Comparison of ENCODE assay signal across 1 cellular context in the genomic region with DNA sequence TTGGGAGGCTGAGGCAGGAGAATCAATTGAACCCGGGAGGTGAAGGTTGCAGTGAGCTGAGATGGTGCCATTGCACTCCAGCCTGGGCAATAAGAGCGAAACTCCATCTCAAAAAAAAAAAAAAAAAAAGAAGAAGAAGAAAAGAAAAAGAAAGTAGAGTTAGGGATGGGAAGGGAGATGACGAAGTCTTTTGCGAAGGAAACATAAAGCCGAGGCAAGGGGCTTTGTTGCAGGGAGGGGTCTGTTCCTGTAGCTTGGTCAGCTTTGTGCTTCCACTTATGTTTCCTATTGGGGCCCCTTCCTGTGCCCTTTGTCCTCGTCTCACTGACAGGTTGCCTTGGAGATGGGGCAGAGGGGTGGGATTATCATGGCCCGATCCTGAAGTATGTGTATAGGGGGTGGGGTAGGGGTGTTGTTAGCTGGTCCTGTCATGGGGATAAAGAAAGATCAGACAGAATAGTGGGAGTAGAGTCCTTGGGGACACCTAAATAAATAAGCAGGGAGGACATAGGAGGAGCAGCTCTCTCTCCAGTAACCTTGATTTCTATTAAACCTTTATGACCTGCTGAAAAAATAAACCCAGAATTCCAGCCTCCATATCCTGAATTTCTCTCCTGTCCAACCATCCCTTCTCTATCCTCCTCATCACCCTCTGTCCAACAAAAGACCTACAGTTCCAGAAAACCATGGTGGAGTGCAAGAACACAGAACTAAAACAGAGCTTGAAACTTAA.
A peak's percentile ranks its signal among the peaks of the same experiment; 100 is the strongest.
TF ChIP-seq lines count a peak whose summit lies in the region.

No MANE protein-coding gene starts in this region.

TF ChIP-seq in HepG2, 621 proteins besides CTCF, POLR2A, EP300 and RAD21 (continued from another document and continues in another):
- TF ChIP-seq, protein P1, sequence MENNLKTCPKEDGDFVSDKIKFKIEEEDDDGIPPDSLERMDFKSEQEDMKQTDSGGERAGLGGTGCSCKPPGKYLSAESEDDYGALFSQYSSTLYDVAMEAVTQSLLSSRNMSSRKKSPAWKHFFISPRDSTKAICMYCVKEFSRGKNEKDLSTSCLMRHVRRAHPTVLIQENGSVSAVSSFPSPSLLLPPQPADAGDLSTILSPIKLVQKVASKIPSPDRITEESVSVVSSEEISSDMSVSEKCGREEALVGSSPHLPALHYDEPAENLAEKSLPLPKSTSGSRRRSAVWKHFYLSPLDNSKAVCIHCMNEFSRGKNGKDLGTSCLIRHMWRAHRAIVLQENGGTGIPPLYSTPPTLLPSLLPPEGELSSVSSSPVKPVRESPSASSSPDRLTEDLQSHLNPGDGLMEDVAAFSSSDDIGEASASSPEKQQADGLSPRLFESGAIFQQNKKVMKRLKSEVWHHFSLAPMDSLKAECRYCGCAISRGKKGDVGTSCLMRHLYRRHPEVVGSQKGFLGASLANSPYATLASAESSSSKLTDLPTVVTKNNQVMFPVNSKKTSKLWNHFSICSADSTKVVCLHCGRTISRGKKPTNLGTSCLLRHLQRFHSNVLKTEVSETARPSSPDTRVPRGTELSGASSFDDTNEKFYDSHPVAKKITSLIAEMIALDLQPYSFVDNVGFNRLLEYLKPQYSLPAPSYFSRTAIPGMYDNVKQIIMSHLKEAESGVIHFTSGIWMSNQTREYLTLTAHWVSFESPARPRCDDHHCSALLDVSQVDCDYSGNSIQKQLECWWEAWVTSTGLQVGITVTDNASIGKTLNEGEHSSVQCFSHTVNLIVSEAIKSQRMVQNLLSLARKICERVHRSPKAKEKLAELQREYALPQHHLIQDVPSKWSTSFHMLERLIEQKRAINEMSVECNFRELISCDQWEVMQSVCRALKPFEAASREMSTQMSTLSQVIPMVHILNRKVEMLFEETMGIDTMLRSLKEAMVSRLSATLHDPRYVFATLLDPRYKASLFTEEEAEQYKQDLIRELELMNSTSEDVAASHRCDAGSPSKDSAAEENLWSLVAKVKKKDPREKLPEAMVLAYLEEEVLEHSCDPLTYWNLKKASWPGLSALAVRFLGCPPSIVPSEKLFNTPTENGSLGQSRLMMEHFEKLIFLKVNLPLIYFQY (CRISPR knock-in tag; IDR thresholded peaks at IDR 0.05; ENCODE audit: borderline replicate concordance) = no peak
- no peak for TF ChIP-seq SMARCE1 (IDR thresholded peaks at IDR 0.05; ENCODE audit: borderline replicate concordance)
- no peak for TF ChIP-seq ZSCAN30 (CRISPR knock-in tag; IDR thresholded peaks at IDR 0.05)
- no peak for TF ChIP-seq NFIB (CRISPR knock-in tag; IDR thresholded peaks at IDR 0.05; ENCODE audit: borderline replicate concordance)
- no peak for TF ChIP-seq SMAD1 (CRISPR knock-in tag; IDR thresholded peaks at IDR 0.05; ENCODE audit: borderline replicate concordance, low read depth)
- peak; percentile 53 for TF ChIP-seq ZNF335 (CRISPR knock-in tag; IDR thresholded peaks at IDR 0.05)
- no peak for TF ChIP-seq TSC22D2 (CRISPR knock-in tag; IDR thresholded peaks at IDR 0.05; ENCODE audit: borderline replicate concordance)
- no peak for TF ChIP-seq ZNF343 (CRISPR knock-in tag; IDR thresholded peaks at IDR 0.05)
- peak; percentile 70 for TF ChIP-seq MAZ (IDR thresholded peaks at IDR 0.05; ENCODE audit: borderline replicate concordance, low read depth, low read length)
- no peak for TF ChIP-seq MAZ (CRISPR knock-in tag; IDR thresholded peaks at IDR 0.05; ENCODE audit: low read depth)
- TF ChIP-seq, protein P2, sequence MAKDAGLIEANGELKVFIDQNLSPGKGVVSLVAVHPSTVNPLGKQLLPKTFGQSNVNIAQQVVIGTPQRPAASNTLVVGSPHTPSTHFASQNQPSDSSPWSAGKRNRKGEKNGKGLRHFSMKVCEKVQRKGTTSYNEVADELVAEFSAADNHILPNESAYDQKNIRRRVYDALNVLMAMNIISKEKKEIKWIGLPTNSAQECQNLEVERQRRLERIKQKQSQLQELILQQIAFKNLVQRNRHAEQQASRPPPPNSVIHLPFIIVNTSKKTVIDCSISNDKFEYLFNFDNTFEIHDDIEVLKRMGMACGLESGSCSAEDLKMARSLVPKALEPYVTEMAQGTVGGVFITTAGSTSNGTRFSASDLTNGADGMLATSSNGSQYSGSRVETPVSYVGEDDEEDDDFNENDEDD (CRISPR knock-in tag; IDR thresholded peaks at IDR 0.05; ENCODE audit: borderline replicate concordance) = peak; percentile 42; the same call in 1 of the 2 replicates
- no peak for TF ChIP-seq SRSF4 (IDR thresholded peaks at IDR 0.05; ENCODE audit: low read depth, low read length, poor library complexity, severe bottlenecking)
- TF ChIP-seq AHR (CRISPR knock-in tag; IDR thresholded peaks at IDR 0.05) = no peak; the same call in 1 of the 2 replicates
- TF ChIP-seq, protein P3, sequence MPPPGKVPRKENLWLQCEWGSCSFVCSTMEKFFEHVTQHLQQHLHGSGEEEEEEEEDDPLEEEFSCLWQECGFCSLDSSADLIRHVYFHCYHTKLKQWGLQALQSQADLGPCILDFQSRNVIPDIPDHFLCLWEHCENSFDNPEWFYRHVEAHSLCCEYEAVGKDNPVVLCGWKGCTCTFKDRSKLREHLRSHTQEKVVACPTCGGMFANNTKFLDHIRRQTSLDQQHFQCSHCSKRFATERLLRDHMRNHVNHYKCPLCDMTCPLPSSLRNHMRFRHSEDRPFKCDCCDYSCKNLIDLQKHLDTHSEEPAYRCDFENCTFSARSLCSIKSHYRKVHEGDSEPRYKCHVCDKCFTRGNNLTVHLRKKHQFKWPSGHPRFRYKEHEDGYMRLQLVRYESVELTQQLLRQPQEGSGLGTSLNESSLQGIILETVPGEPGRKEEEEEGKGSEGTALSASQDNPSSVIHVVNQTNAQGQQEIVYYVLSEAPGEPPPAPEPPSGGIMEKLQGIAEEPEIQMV (CRISPR knock-in tag; IDR thresholded peaks at IDR 0.05; ENCODE audit: low read depth) = no peak
- TF ChIP-seq ZNF782 (CRISPR knock-in tag; IDR thresholded peaks at IDR 0.05; ENCODE audit: borderline replicate concordance) = no peak
- TF ChIP-seq HIVEP1 (CRISPR knock-in tag; IDR thresholded peaks at IDR 0.05) = no peak
- no peak for TF ChIP-seq ZNF563 (CRISPR knock-in tag; IDR thresholded peaks at IDR 0.05)
- TF ChIP-seq NCOR1 (IDR thresholded peaks at IDR 0.05; ENCODE audit: borderline replicate concordance, low read length) = peak; percentile 88
- TF ChIP-seq MZF1 (CRISPR knock-in tag; IDR thresholded peaks at IDR 0.05; ENCODE audit: borderline replicate concordance) = no peak
- no peak for TF ChIP-seq CENPX (CRISPR knock-in tag; IDR thresholded peaks at IDR 0.05)
- TF ChIP-seq KAT8 (CRISPR knock-in tag; IDR thresholded peaks at IDR 0.05) = no peak; the same call in 1 of the 2 replicates
- 0 out of 2 replicates have a peak, but pooled peaks have one; percentile 3 for TF ChIP-seq ZNF543 (CRISPR knock-in tag; IDR thresholded peaks at IDR 0.05)
- no peak for TF ChIP-seq ZNF619 (CRISPR knock-in tag; IDR thresholded peaks at IDR 0.05)
- TF ChIP-seq ISX (CRISPR knock-in tag; conservative IDR thresholded peaks at IDR 0.05) = no peak
- TF ChIP-seq SETDB1 (CRISPR knock-in tag; IDR thresholded peaks at IDR 0.05; ENCODE audit: borderline replicate concordance) = no peak
- no peak for TF ChIP-seq SMAD3 (CRISPR knock-in tag; IDR thresholded peaks at IDR 0.05)
- no peak for TF ChIP-seq SMAD9 (CRISPR knock-in tag; IDR thresholded peaks at IDR 0.05)
- TF ChIP-seq ATM (IDR thresholded peaks at IDR 0.05; ENCODE audit: borderline replicate concordance) = no peak
- TF ChIP-seq ZNF296 (CRISPR knock-in tag; conservative IDR thresholded peaks at IDR 0.05) = no peak
- TF ChIP-seq ZNF234 (CRISPR knock-in tag; conservative IDR thresholded peaks at IDR 0.05) = no peak
- TF ChIP-seq KMT2A (CRISPR knock-in tag; IDR thresholded peaks at IDR 0.05) = no peak; the same call in 1 of the 2 replicates
- TF ChIP-seq, protein P4, sequence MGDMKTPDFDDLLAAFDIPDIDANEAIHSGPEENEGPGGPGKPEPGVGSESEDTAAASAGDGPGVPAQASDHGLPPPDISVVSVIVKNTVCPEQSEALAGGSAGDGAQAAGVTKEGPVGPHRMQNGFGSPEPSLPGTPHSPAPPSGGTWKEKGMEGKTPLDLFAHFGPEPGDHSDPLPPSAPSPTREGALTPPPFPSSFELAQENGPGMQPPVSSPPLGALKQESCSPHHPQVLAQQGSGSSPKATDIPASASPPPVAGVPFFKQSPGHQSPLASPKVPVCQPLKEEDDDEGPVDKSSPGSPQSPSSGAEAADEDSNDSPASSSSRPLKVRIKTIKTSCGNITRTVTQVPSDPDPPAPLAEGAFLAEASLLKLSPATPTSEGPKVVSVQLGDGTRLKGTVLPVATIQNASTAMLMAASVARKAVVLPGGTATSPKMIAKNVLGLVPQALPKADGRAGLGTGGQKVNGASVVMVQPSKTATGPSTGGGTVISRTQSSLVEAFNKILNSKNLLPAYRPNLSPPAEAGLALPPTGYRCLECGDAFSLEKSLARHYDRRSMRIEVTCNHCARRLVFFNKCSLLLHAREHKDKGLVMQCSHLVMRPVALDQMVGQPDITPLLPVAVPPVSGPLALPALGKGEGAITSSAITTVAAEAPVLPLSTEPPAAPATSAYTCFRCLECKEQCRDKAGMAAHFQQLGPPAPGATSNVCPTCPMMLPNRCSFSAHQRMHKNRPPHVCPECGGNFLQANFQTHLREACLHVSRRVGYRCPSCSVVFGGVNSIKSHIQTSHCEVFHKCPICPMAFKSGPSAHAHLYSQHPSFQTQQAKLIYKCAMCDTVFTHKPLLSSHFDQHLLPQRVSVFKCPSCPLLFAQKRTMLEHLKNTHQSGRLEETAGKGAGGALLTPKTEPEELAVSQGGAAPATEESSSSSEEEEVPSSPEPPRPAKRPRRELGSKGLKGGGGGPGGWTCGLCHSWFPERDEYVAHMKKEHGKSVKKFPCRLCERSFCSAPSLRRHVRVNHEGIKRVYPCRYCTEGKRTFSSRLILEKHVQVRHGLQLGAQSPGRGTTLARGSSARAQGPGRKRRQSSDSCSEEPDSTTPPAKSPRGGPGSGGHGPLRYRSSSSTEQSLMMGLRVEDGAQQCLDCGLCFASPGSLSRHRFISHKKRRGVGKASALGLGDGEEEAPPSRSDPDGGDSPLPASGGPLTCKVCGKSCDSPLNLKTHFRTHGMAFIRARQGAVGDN (CRISPR knock-in tag; IDR thresholded peaks at IDR 0.05) = no peak
- no peak for TF ChIP-seq AGO1 (IDR thresholded peaks at IDR 0.05; ENCODE audit: low read depth, low read length, poor library complexity, severe bottlenecking)
- TF ChIP-seq SP1 (IDR thresholded peaks at IDR 0.05) = no peak
- peak; percentile 39; the same call in 1 of the 2 replicates for TF ChIP-seq SP1 (CRISPR knock-in tag; IDR thresholded peaks at IDR 0.05)
- no peak for TF ChIP-seq JUN (CRISPR knock-in tag; IDR thresholded peaks at IDR 0.05)
- no peak for TF ChIP-seq ZSCAN12 (CRISPR knock-in tag; IDR thresholded peaks at IDR 0.05)
- no peak for TF ChIP-seq DPF2 (CRISPR knock-in tag; IDR thresholded peaks at IDR 0.05; ENCODE audit: borderline replicate concordance, low read depth)
- no peak for TF ChIP-seq EZH2 (conservative IDR thresholded peaks at IDR 0.05; ENCODE audit: low read depth, low read length)
- TF ChIP-seq IRF2 (CRISPR knock-in tag; IDR thresholded peaks at IDR 0.05) = no peak; the same call in 1 of the 2 replicates
- TF ChIP-seq, protein P5, sequence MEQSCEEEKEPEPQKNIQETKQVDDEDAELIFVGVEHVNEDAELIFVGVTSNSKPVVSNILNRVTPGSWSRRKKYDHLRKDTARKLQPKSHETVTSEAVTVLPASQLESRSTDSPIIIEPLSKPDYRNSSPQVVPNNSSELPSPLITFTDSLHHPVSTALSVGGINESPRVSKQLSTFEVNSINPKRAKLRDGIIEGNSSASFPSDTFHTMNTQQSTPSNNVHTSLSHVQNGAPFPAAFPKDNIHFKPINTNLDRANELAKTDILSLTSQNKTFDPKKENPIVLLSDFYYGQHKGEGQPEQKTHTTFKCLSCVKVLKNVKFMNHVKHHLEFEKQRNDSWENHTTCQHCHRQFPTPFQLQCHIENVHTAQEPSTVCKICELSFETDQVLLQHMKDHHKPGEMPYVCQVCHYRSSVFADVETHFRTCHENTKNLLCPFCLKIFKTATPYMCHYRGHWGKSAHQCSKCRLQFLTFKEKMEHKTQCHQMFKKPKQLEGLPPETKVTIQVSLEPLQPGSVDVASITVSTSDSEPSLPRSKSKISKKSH (CRISPR knock-in tag; IDR thresholded peaks at IDR 0.05; ENCODE audit: borderline replicate concordance) = no peak
- TF ChIP-seq RFXAP (CRISPR knock-in tag; IDR thresholded peaks at IDR 0.05; ENCODE audit: borderline replicate concordance) = 0 out of 2 replicates have a peak, but pooled peaks have one; percentile 62
- TF ChIP-seq, protein P6, sequence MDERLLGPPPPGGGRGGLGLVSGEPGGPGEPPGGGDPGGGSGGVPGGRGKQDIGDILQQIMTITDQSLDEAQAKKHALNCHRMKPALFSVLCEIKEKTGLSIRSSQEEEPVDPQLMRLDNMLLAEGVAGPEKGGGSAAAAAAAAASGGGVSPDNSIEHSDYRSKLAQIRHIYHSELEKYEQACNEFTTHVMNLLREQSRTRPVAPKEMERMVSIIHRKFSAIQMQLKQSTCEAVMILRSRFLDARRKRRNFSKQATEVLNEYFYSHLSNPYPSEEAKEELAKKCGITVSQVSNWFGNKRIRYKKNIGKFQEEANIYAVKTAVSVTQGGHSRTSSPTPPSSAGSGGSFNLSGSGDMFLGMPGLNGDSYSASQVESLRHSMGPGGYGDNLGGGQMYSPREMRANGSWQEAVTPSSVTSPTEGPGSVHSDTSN (CRISPR knock-in tag; IDR thresholded peaks at IDR 0.05) = peak; percentile 66
- no peak for TF ChIP-seq ZNF629 (CRISPR knock-in tag; conservative IDR thresholded peaks at IDR 0.05)
- TF ChIP-seq, protein P7, sequence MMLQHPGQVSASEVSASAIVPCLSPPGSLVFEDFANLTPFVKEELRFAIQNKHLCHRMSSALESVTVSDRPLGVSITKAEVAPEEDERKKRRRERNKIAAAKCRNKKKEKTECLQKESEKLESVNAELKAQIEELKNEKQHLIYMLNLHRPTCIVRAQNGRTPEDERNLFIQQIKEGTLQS (CRISPR knock-in tag; IDR thresholded peaks at IDR 0.05) = no peak; the same call in 1 of the 2 replicates
- no peak for TF ChIP-seq ZFY (CRISPR knock-in tag; IDR thresholded peaks at IDR 0.05)
- TF ChIP-seq, protein P8, sequence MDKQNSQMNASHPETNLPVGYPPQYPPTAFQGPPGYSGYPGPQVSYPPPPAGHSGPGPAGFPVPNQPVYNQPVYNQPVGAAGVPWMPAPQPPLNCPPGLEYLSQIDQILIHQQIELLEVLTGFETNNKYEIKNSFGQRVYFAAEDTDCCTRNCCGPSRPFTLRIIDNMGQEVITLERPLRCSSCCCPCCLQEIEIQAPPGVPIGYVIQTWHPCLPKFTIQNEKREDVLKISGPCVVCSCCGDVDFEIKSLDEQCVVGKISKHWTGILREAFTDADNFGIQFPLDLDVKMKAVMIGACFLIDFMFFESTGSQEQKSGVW (CRISPR knock-in tag; IDR thresholded peaks at IDR 0.05; ENCODE audit: borderline replicate concordance) = no peak
- TF ChIP-seq, protein P9, sequence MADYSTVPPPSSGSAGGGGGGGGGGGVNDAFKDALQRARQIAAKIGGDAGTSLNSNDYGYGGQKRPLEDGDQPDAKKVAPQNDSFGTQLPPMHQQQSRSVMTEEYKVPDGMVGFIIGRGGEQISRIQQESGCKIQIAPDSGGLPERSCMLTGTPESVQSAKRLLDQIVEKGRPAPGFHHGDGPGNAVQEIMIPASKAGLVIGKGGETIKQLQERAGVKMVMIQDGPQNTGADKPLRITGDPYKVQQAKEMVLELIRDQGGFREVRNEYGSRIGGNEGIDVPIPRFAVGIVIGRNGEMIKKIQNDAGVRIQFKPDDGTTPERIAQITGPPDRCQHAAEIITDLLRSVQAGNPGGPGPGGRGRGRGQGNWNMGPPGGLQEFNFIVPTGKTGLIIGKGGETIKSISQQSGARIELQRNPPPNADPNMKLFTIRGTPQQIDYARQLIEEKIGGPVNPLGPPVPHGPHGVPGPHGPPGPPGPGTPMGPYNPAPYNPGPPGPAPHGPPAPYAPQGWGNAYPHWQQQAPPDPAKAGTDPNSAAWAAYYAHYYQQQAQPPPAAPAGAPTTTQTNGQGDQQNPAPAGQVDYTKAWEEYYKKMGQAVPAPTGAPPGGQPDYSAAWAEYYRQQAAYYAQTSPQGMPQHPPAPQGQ (CRISPR knock-in tag; IDR thresholded peaks at IDR 0.05; ENCODE audit: borderline replicate concordance) = no peak
- no peak for TF ChIP-seq ZNF75D (CRISPR knock-in tag; IDR thresholded peaks at IDR 0.05; ENCODE audit: borderline replicate concordance)
